ENCODE assay signal across 8 cellular contexts in genomic region chr20:59032023-59032712, GRCh38. TPM values are rescaled to one million over a fixed set of nuclear protein-coding genes. Genes with fewer than 3 reads are reported as not detected.
A peak's percentile ranks its signal among the peaks of the same experiment; 100 is the strongest.
DNase-seq lines count a peak whose midpoint lies in the region; ATAC-seq, FAIRE-seq and TF ChIP-seq lines count a peak whose summit lies in the region.

ATP5F1E (minus strand) TSS chr20:59032335; CDS start chr20:59032251, 84 bp downstream.

- peak; percentile 69 for TF ChIP-seq RAD21 in HepG2 (CRISPR knock-in tag; IDR thresholded peaks at IDR 0.05)

- peak within 1 kb of the TSS; percentile 87 to 100 (median 97) for H3K4me2 ChIP-seq in BLaER1 treated with 17β-estradiol and CSF1 and Interleukin-3, amounts not matched to agents 10 nM and 100 nM
- H3K4me2 ChIP-seq in HepG2 (ENCODE audit: low read depth, low read length), result peak within 1 kb of the TSS; percentile 97

- no peaks in the 10 kb centered on the region for H3K27me3 ChIP-seq in BLaER1 treated with 17β-estradiol and CSF1 and Interleukin-3, amounts not matched to agents 10 nM and 100 nM
- no peaks in the 10 kb centered on the region; a peak in 1 of 5 replicates for H3K27me3 ChIP-seq in HepG2 (ENCODE audit: control insufficient read depth in 1 of 2, insufficient read depth in 2 of 2, low read length in 2 of 2)

- peaks cover 66 to 80% (median 70%) of the 10 kb centered on the region in 11 experiments for H3K36me3 ChIP-seq in BLaER1 treated with 17β-estradiol and CSF1 and Interleukin-3, amounts not matched to agents 10 nM and 100 nM
- peaks cover 11 to 23% of the 10 kb centered on the region in 2 experiments for H3K36me3 ChIP-seq in HepG2 (replicated peaks in 1 of 2; ENCODE audit: control insufficient read depth in 1 of 2, insufficient read depth in 2 of 2, low read length in 2 of 2)

- H4K20me1 ChIP-seq in BLaER1 treated with 17β-estradiol and CSF1 and Interleukin-3, amounts not matched to agents 10 nM and 100 nM, result peaks cover 21 to 54% (median 37%) of the 10 kb centered on the region in 11 experiments; a peak in 20 of 22 replicates
- H4K20me1 ChIP-seq in HepG2 (ENCODE audit: insufficient read depth, low read length), result peaks cover 15% of the 10 kb centered on the region; the same call in 1 of the 2 replicates

- no TSS peak for BruUV-seq in HepG2 (replicated peaks; lab: Mats Ljungman, UMichigan)

- TF ChIP-seq POLR2A in HepG2 (IDR thresholded peaks at IDR 0.05; ENCODE audit: insufficient read depth in 1 of 2, low read depth in 2 of 2, low read length in 2 of 2), result peak; percentile 91 to 95

- POLR2A ChIA-PET in HepG2 (lab: Yijun Ruan, JAX), result interaction anchor here (0.6 to 3.7 kb wide), 32 partner anchors 8 to 643 kb away, joined by 3 to 68 read pairs (median 6); partner anchors contain the start of genes NELFCD, PRELID3B, STX16 and TUBB1

- peak; percentile 21; the same call in 1 of the 2 replicates for TF ChIP-seq CTCF in HepG2 (CRISPR knock-in tag; IDR thresholded peaks at IDR 0.05)

- H3K79me2 ChIP-seq in HepG2 (ENCODE audit: insufficient read depth, low read length), result peaks cover 50% of the 10 kb centered on the region

- no peaks in the 10 kb centered on the region for H3K9me3 ChIP-seq in BLaER1 treated with 17β-estradiol and CSF1 and Interleukin-3, amounts not matched to agents 10 nM and 100 nM (replicated peaks in 1 of 11)
- H3K9me3 ChIP-seq in HepG2 (ENCODE audit: low read length), result no peaks in the 10 kb centered on the region

- peaks cover 38 to 60% (median 48%) of the 10 kb centered on the region in 10 experiments for H3K4me1 ChIP-seq in BLaER1 treated with 17β-estradiol and CSF1 and Interleukin-3, amounts not matched to agents 10 nM and 100 nM
- H3K4me1 ChIP-seq in HepG2 (ENCODE audit: insufficient read depth, low read length), result peaks cover 52% of the 10 kb centered on the region

- 1% methylated on average over 13 of the region's 86 CpGs for WGBS in HepG2 (ENCODE audit: low lambda C conversion rate)

- peak within 1 kb of the TSS; percentile 81 to 96 (median 91) for H3K9ac ChIP-seq in BLaER1 treated with 17β-estradiol and CSF1 and Interleukin-3, amounts not matched to agents 10 nM and 100 nM
- H3K9ac ChIP-seq in HepG2 (ENCODE audit: insufficient read depth, low read depth, low read length), result peak within 1 kb of the TSS; percentile 93

- TF ChIP-seq EP300 in HepG2 (IDR thresholded peaks at IDR 0.05; ENCODE audit: low read depth in 2 of 2, low read length in 2 of 2) (0 out of 4 replicates have a peak, but pooled peaks of 1 of the 2 experiments have one; percentile 5), HepG2 (CRISPR knock-in tag; IDR thresholded peaks at IDR 0.05; ENCODE audit: borderline replicate concordance) (peak; percentile 57)

- peak within 1 kb of the TSS; percentile 86 for H2AFZ ChIP-seq in HepG2 (ENCODE audit: low read length)

- peak; percentile 88 for DNase-seq in NCI-H748 treated with DMSO at 0.1 percent for 48 hours (lab: John Stamatoyannopoulos, UW)
- DNase-seq in activated CD4-positive, alpha-beta T cell treated with anti-CD3 and anti-CD28 coated beads, Interleukin-2, amount 50 U/mL, for 24 hours (ENCODE audit: low read depth in 1 of 2, low spot score in 1 of 2), result peak; percentile 89 to 93
- peak; percentile 91 for DNase-seq in dedifferentiated amniotic fluid mesenchymal stem cell (ENCODE audit: extremely low spot score)
- DNase-seq in HepG2 (ENCODE audit: low spot score), result peak; percentile 95
- peak; percentile 92 to 93 for DNase-seq in stimulated activated CD4-positive, alpha-beta T cell treated with anti-CD3 and anti-CD28 coated beads, Interleukin-2, amount 100 ng/mL, for 48 hours

- peak within 1 kb of the TSS; percentile 64 to 95 (median 77) for H3K4me3 ChIP-seq in BLaER1 treated with 17β-estradiol and CSF1 and Interleukin-3, amounts not matched to agents 10 nM and 100 nM
- H3K4me3 ChIP-seq in HepG2 (replicated peaks in 1 of 3; ENCODE audit: insufficient read depth in 1 of 3, low read depth in 2 of 3, low read length in 3 of 3), result peak within 1 kb of the TSS; percentile 78 to 97 (median 93)

- FAIRE-seq in HepG2 (lab: Jason Lieb, UNC), result no peak

- intact Hi-C loops in HepG2 (cut with micrococcal nuclease; ENCODE audit: unreplicated experiment), result loop anchor here (1.0 to 5.0 kb wide), 4 partner anchors 16 to 139 kb away; partner anchors contain the start of gene NELFCD

- CTCF ChIA-PET in HepG2 (lab: Yijun Ruan, JAX; ENCODE audit: low intra/inter-chr PET ratio, low total read pairs), result no interaction called here

- ATAC-seq in GM19372 (IDR thresholded peaks at IDR 0.05; ENCODE audit: low read depth, unreplicated experiment) (peak; percentile 91), HG03558 (IDR thresholded peaks at IDR 0.05; ENCODE audit: extremely low read depth, unreplicated experiment) (peak; percentile 73), HepG2 (peak; percentile 99)

- in situ Hi-C loops in HepG2 (cut with HindIII; ENCODE audit: extremely low pct_ligation_motif_present, low pct_unique_long_range_greater_than_20kb), result no loop called here

- peak within 1 kb of the TSS; percentile 83 to 97 (median 95) for H3K27ac ChIP-seq in BLaER1 treated with 17β-estradiol and CSF1 and Interleukin-3, amounts not matched to agents 10 nM and 100 nM
- H3K27ac ChIP-seq in HepG2 (ENCODE audit: extremely low read length, insufficient read depth, low read length), result peak within 1 kb of the TSS; percentile 68

TF ChIP-seq in HepG2, 621 proteins besides CTCF, POLR2A, EP300 and RAD21 (continues in another document):
- TF ChIP-seq ZNF281 (CRISPR knock-in tag; IDR thresholded peaks at IDR 0.05; ENCODE audit: borderline replicate concordance), result peak; percentile 56; the same call in 1 of the 2 replicates
- no peak for TF ChIP-seq ZNF17 (CRISPR knock-in tag; IDR thresholded peaks at IDR 0.05)
- peak; percentile 95; the same call in 1 of the 2 replicates for TF ChIP-seq SIN3A (IDR thresholded peaks at IDR 0.05; ENCODE audit: borderline replicate concordance, low read depth, low read length)
- TF ChIP-seq ZKSCAN1 (IDR thresholded peaks at IDR 0.05; ENCODE audit: low read length), result no peak

RNA-seq across cellular contexts. Expression of gene ATP5F1E, which starts in this region (rescaled TPM):
- 134 and 163 TPM in 2 replicates for total RNA-seq in HepG2 (2016; rRNA removed; fragmentation: Illumina TruSeq; extraction: Trizol)
- total RNA-seq in HepG2 (2016; cell fraction: cytosol; rRNA removed; fragmentation: Illumina TruSeq; extraction: Trizol; ENCODE audit: low read depth), result 136 and 187 TPM in 2 replicates
- total RNA-seq in HepG2 (2016; cell fraction: insoluble cytoplasmic fraction; rRNA removed; fragmentation: Illumina TruSeq; extraction: Trizol), result 135 and 172 TPM in 2 replicates
- total RNA-seq in HepG2 (2016; cell fraction: membrane; rRNA removed; fragmentation: Illumina TruSeq; extraction: Trizol), result 188 and 230 TPM in 2 replicates
- 74.5 and 76.2 TPM in 2 replicates for total RNA-seq in HepG2 (2016; cell fraction: nucleus; rRNA removed; fragmentation: Illumina TruSeq; extraction: Trizol)
- polyA plus RNA-seq in HepG2 (2011; rRNA removed), result 99.9 and 121 TPM in 2 replicates
- 40.4 and 46.7 TPM in 2 replicates for polyA plus RNA-seq in HepG2 (2011; cell fraction: cytosol; rRNA removed)
- polyA plus RNA-seq in HepG2 (2011; cell fraction: nucleus; rRNA removed), result 11.8 and 17.3 TPM in 2 replicates
- 85.8 and 145 TPM in 2 replicates for polyA plus RNA-seq in HepG2 (2012)
- 146 and 191 TPM in 2 replicates for polyA plus RNA-seq in HepG2 (2016; cell fraction: cytosol; fragmentation: Illumina TruSeq; extraction: Trizol; ENCODE audit: low read depth)
- polyA plus RNA-seq in HepG2 (2016; cell fraction: insoluble cytoplasmic fraction; fragmentation: Illumina TruSeq; extraction: Trizol; ENCODE audit: low read depth), result 167 and 175 TPM in 2 replicates
- polyA plus RNA-seq in HepG2 (2016; cell fraction: membrane; fragmentation: Illumina TruSeq; extraction: Trizol; ENCODE audit: low read depth), result 151 and 201 TPM in 2 replicates
- 88.7 and 95.7 TPM in 2 replicates for polyA plus RNA-seq in HepG2 (2016; cell fraction: nucleus; fragmentation: Illumina TruSeq; extraction: Trizol; ENCODE audit: insufficient read depth, low read depth)
- 19.0 and 25.4 TPM in 2 replicates for polyA minus RNA-seq in HepG2 (2011; rRNA and poly(A)+ RNA removed; ENCODE audit: low replicate concordance)
- polyA minus RNA-seq in HepG2 (2011; cell fraction: cytosol; rRNA and poly(A)+ RNA removed), result 21.2 and 23.6 TPM in 2 replicates
- 61.4 and 62.2 TPM in 2 replicates for polyA minus RNA-seq in HepG2 (2011; cell fraction: nucleus; rRNA and poly(A)+ RNA removed)

Comparison
In these comparisons a context has a peak if more than half of its experiments do, and no peak if none do; other contexts are left out.
1. Peak in every context shown above with its lines: DNase-seq, ATAC-seq, H3K4me3 ChIP-seq and H3K27ac ChIP-seq.